Comparison of ENCODE assay signal across 32 cellular contexts in the genomic region with DNA sequence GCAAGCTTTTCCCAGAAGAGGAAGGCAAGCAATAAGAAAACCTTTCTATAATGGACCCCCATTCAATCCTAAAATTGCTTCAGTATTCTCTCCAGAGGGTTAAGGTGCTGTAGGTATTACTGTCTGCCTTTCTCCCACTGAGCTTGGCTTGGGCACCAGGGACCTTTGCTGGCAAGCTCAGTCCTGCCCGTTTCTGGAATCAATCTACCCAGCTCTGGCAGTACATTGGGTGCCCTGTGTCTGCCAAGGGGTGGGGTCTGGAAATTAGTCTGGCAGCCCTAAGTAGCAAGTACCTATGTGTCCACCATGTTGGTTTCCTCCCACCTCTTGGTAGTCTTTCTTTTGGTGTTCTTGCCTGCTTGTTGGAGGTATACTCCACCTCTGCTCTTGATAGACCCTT.
"Had no signal": no experiment of that assay in that cellular context is flagged by ENCODE, and none has a peak within 500 bp of the region (broad histone marks: within the 10 kb centered on the region; RNA-seq: fewer than 3 reads in every experiment).

No MANE protein-coding gene starts in this region.

- H3K27ac ChIP-seq: adrenal gland, body of pancreas, coronary artery, dorsolateral prefrontal cortex, foreskin keratinocyte, gastrocnemius medialis had no signal

- H3K4me1 Mint-ChIP-seq: activated CD4-positive, alpha-beta T cell treated with anti-CD3 and anti-CD28 coated beads for 36 hours; activated CD4-positive, alpha-beta T cell treated with anti-CD3 and anti-CD28 coated beads, Interleukin-2, amount 10 ng/mL, durations not matched to agents 24 days and 14 days; activated CD8-positive, alpha-beta memory T cell treated with anti-CD3 and anti-CD28 coated beads, Interleukin-2, amount 10 ng/mL, durations not matched to agents 7 days and 5 days; activated naive CD4-positive, alpha-beta T cell treated with anti-CD3 and anti-CD28 coated beads, Interleukin-2, amount 50 U/mL, for 24 hours; activated naive CD8-positive, alpha-beta T cell treated with anti-CD3 and anti-CD28 coated beads for 36 hours; activated naive CD8-positive, alpha-beta T cell treated with anti-CD3 and anti-CD28 coated beads, Interleukin-2, amount 50 U/mL, for 24 hours; endodermal cell had no signal

- H3K36me3 ChIP-seq: adrenal gland, gastrocnemius medialis had no signal

- H3K27me3 ChIP-seq: adrenal gland, body of pancreas, dorsolateral prefrontal cortex, foreskin keratinocyte, gastrocnemius medialis had no signal

- DNase-seq: activated CD4-positive, alpha-beta memory T cell treated with anti-CD3 and anti-CD28 coated beads for 36 hours; activated CD4-positive, alpha-beta T cell treated with anti-CD3 and anti-CD28 coated beads for 36 hours; activated CD4-positive, alpha-beta T cell treated with anti-CD3 and anti-CD28 coated beads, Interleukin-2, amount 10 ng/mL, durations not matched to agents 24 days and 14 days; activated CD4-positive, CD25-positive, alpha-beta regulatory T cell; activated CD4-positive, CD25-positive, alpha-beta regulatory T cell treated with anti-CD3 and anti-CD28 coated beads, Interleukin-2, amount 50 U/mL, for 72 hours; activated CD8-positive, alpha-beta memory T cell treated with anti-CD3 and anti-CD28 coated beads, Interleukin-2, amount 10 ng/mL, durations not matched to agents 7 days and 5 days; activated CD8-positive, alpha-beta memory T cell treated with anti-CD3 and anti-CD28 coated beads, Interleukin-2, amount 50 U/mL, for 4 hours; activated CD8-positive, alpha-beta T cell treated with anti-CD3 and anti-CD28 coated beads, Interleukin-2, amount 10 ng/mL, durations not matched to agents 7 days and 5 days; activated effector memory CD4-positive, alpha-beta T cell treated with anti-CD3 and anti-CD28 coated beads, Interleukin-2, amount 50 U/mL, for 16 hours; activated naive CD4-positive, alpha-beta T cell treated with anti-CD3 and anti-CD28 coated beads for 36 hours; activated naive CD8-positive, alpha-beta T cell treated with anti-CD3 and anti-CD28 coated beads for 36 hours; activated naive CD8-positive, alpha-beta T cell treated with anti-CD3 and anti-CD28 coated beads, Interleukin-2, amount 50 U/mL, for 24 hours; activated T-cell treated with anti-CD3 and anti-CD28 coated beads, Interleukin-2, amount 50 U/mL, for 1 hour; activated T-cell treated with anti-CD3 and anti-CD28 coated beads, Interleukin-2, amount 50 U/mL, for 48 hours; adrenal gland; amygdala; aorta; body of pancreas; central memory CD4-positive, alpha-beta T cell; cerebellar nuclear complex; dorsolateral prefrontal cortex; effector memory CD4-positive, alpha-beta T cell; endodermal cell; foreskin keratinocyte; gastrocnemius medialis; T-helper 2 cell had no signal

- H3K4me3 Mint-ChIP-seq: activated CD4-positive, alpha-beta memory T cell treated with anti-CD3 and anti-CD28 coated beads for 36 hours; activated CD4-positive, alpha-beta T cell treated with anti-CD3 and anti-CD28 coated beads for 36 hours; activated CD4-positive, alpha-beta T cell treated with anti-CD3 and anti-CD28 coated beads, Interleukin-2, amount 10 ng/mL, durations not matched to agents 24 days and 14 days; activated CD8-positive, alpha-beta memory T cell treated with anti-CD3 and anti-CD28 coated beads, Interleukin-2, amount 10 ng/mL, durations not matched to agents 7 days and 5 days; activated CD8-positive, alpha-beta T cell treated with anti-CD3 and anti-CD28 coated beads, Interleukin-2, amount 10 ng/mL, durations not matched to agents 7 days and 5 days; activated naive CD4-positive, alpha-beta T cell treated with anti-CD3 and anti-CD28 coated beads for 36 hours; activated naive CD4-positive, alpha-beta T cell treated with anti-CD3 and anti-CD28 coated beads, Interleukin-2, amount 50 U/mL, for 24 hours; activated naive CD8-positive, alpha-beta T cell treated with anti-CD3 and anti-CD28 coated beads for 36 hours; activated naive CD8-positive, alpha-beta T cell treated with anti-CD3 and anti-CD28 coated beads, Interleukin-2, amount 50 U/mL, for 24 hours; activated T-helper 1 cell treated with anti-CD3 and anti-CD28 coated beads, Interleukin-12 subunit alpha, Interleukin-12 subunit beta, Interleukin-2, Interleukin-4 antibody, amounts not matched to agents 30 ng/mL and 10 ng/mL and 1 ng/mL, durations not matched to agents 14 hours and 24 hours and 36 hours; dendritic cell treated with granulocyte-macrophage colony-stimulating factor and Interleukin-4, amounts not matched to agents 40 ng/mL and 50 ng/mL, for 4 days; endodermal cell had no signal

- ATAC-seq: activated CD4-positive, alpha-beta T cell treated with anti-CD3 and anti-CD28 coated beads for 36 hours; activated CD8-positive, alpha-beta memory T cell treated with anti-CD3 and anti-CD28 coated beads, Interleukin-2, amount 10 ng/mL, durations not matched to agents 7 days and 5 days; activated CD8-positive, alpha-beta T cell treated with anti-CD3 and anti-CD28 coated beads, Interleukin-2, amount 10 ng/mL, durations not matched to agents 7 days and 5 days; activated naive CD8-positive, alpha-beta T cell treated with anti-CD3 and anti-CD28 coated beads, Interleukin-2, amount 50 U/mL, for 24 hours; body of pancreas; esophagus mucosa; foreskin keratinocyte; gastrocnemius medialis had no signal

- H3K36me3 Mint-ChIP-seq: activated naive CD4-positive, alpha-beta T cell treated with anti-CD3 and anti-CD28 coated beads, Interleukin-2, amount 50 U/mL, for 24 hours had no signal

- H3K9me3 ChIP-seq: adrenal gland, body of pancreas, gastrocnemius medialis had no signal

- H3K4me3 ChIP-seq: adrenal gland, body of pancreas, coronary artery, dorsolateral prefrontal cortex, gastrocnemius medialis had no signal

- H3K4me1 ChIP-seq: adrenal gland, body of pancreas, foreskin keratinocyte, gastrocnemius medialis had no signal

- H3K27me3 Mint-ChIP-seq: activated CD4-positive, alpha-beta memory T cell treated with anti-CD3 and anti-CD28 coated beads for 36 hours; activated CD4-positive, alpha-beta T cell treated with anti-CD3 and anti-CD28 coated beads for 36 hours; activated CD4-positive, alpha-beta T cell treated with anti-CD3 and anti-CD28 coated beads, Interleukin-2, amount 10 ng/mL, durations not matched to agents 24 days and 14 days; activated CD8-positive, alpha-beta memory T cell treated with anti-CD3 and anti-CD28 coated beads, Interleukin-2, amount 10 ng/mL, durations not matched to agents 7 days and 5 days; activated naive CD4-positive, alpha-beta T cell treated with anti-CD3 and anti-CD28 coated beads, Interleukin-2, amount 50 U/mL, for 24 hours; activated naive CD8-positive, alpha-beta T cell treated with anti-CD3 and anti-CD28 coated beads for 36 hours; activated naive CD8-positive, alpha-beta T cell treated with anti-CD3 and anti-CD28 coated beads, Interleukin-2, amount 50 U/mL, for 24 hours; dendritic cell treated with granulocyte-macrophage colony-stimulating factor and Interleukin-4, amounts not matched to agents 40 ng/mL and 50 ng/mL, for 4 days had no signal

- H3K27ac Mint-ChIP-seq: activated CD4-positive, alpha-beta memory T cell treated with anti-CD3 and anti-CD28 coated beads for 36 hours; activated CD4-positive, alpha-beta T cell treated with anti-CD3 and anti-CD28 coated beads for 36 hours; activated CD4-positive, alpha-beta T cell treated with anti-CD3 and anti-CD28 coated beads, Interleukin-2, amount 10 ng/mL, durations not matched to agents 24 days and 14 days; activated CD8-positive, alpha-beta memory T cell treated with anti-CD3 and anti-CD28 coated beads, Interleukin-2, amount 10 ng/mL, durations not matched to agents 7 days and 5 days; activated CD8-positive, alpha-beta T cell treated with anti-CD3 and anti-CD28 coated beads, Interleukin-2, amount 10 ng/mL, durations not matched to agents 7 days and 5 days; activated naive CD4-positive, alpha-beta T cell treated with anti-CD3 and anti-CD28 coated beads for 36 hours; activated naive CD4-positive, alpha-beta T cell treated with anti-CD3 and anti-CD28 coated beads, Interleukin-2, amount 50 U/mL, for 24 hours; activated naive CD8-positive, alpha-beta T cell treated with anti-CD3 and anti-CD28 coated beads for 36 hours; activated naive CD8-positive, alpha-beta T cell treated with anti-CD3 and anti-CD28 coated beads, Interleukin-2, amount 50 U/mL, for 24 hours; activated T-helper 1 cell treated with anti-CD3 and anti-CD28 coated beads, Interleukin-12 subunit alpha, Interleukin-12 subunit beta, Interleukin-2, Interleukin-4 antibody, amounts not matched to agents 30 ng/mL and 10 ng/mL and 1 ng/mL, durations not matched to agents 14 hours and 24 hours and 36 hours; activated T-helper 2 cell treated with anti-CD3 and anti-CD28 coated beads, Interferon-gamma antibody, Interleukin-2, Interleukin-4, amounts not matched to agents 10 μg/mL and 5 μg/mL and 100 μg/mL, durations not matched to agents 14 hours and 24 hours and 36 hours; dendritic cell treated with granulocyte-macrophage colony-stimulating factor and Interleukin-4, amounts not matched to agents 40 ng/mL and 50 ng/mL, for 4 days; endodermal cell had no signal
